Comparison of ENCODE assay signal across 7 cellular contexts in the genomic region with DNA sequence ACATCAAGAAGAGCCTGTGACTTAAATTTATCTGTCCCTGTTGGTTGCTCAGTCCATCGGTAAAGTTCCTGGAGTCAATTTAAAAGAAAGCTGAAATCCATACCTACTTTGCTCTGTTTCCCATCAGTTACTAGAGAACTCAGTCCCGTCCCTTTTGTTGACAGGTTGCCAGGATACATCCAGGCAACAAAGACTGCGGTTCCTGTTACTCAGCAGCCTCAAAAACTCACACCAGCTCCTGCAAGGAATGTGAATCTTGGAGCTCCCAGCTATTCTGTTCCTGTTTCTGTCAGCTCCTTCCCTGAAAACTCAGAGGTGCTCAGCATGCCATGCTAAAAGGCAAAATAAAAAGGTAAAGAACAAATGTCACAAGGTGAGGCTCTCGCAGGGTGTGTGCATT. TPM values are rescaled to one million over a fixed set of nuclear protein-coding genes. Genes with fewer than 3 reads are reported as not detected.
DNase-seq lines count a peak whose midpoint lies in the region; ATAC-seq and TF ChIP-seq lines count a peak whose summit lies in the region.

A gene (plus strand): TSS at position 215 of the 400 bp plus-strand sequence. CDS start 22,445 bp downstream, outside the sequence.

- ATAC-seq in left ventricle myocardium superior, result peak; percentile 55
- ATAC-seq in GM18907 (IDR thresholded peaks at IDR 0.05; ENCODE audit: unreplicated experiment), result no peak
- no peak for ATAC-seq in HG02970 (IDR thresholded peaks at IDR 0.05; ENCODE audit: low FRiP score, unreplicated experiment)

- DNase-seq in HFF-Myc (ENCODE audit: extremely low read depth, low read depth) (peak; percentile 94), SW480 (ENCODE audit: low spot score) (peak; percentile 42), left ventricle myocardium superior (no peak), smooth muscle cell of the brain vasculature (ENCODE audit: low read depth, low spot score) (peak; percentile 90), NCI-H345 treated with DMSO at 0.1 percent for 48 hours (lab: John Stamatoyannopoulos, UW; ENCODE audit: unreplicated experiment) (no peak)

- H3K4me3 ChIP-seq in HFF-Myc (replicated peaks; ENCODE audit: low read depth, low read length), result no peak within 1 kb of the TSS

- intact Hi-C loops in left ventricle myocardium superior (cut with micrococcal nuclease), result no loop called here

- TF ChIP-seq CTCF in HFF-Myc (IDR thresholded peaks at IDR 0.05; ENCODE audit: low read depth, low read length, missing control alignments), result no peak

RNA-seq across cellular contexts. Expression of the gene that starts here (rescaled TPM):
- not detected for total RNA-seq in left ventricle myocardium superior

Comparison
In these comparisons a context has a peak if more than half of its experiments do, and no peak if none do; other contexts are left out.
1. Peak in ATAC-seq in left ventricle myocardium superior; RNA of the gene not detected or under 1 TPM.
2. DNase-seq: peak in HFF-Myc (single experiment), SW480 (single experiment) and smooth muscle cell of the brain vasculature (single experiment); none in left ventricle myocardium superior (single experiment) and NCI-H345 treated with DMSO at 0.1 percent for 48 hours (single experiment).